In the genomic region with DNA sequence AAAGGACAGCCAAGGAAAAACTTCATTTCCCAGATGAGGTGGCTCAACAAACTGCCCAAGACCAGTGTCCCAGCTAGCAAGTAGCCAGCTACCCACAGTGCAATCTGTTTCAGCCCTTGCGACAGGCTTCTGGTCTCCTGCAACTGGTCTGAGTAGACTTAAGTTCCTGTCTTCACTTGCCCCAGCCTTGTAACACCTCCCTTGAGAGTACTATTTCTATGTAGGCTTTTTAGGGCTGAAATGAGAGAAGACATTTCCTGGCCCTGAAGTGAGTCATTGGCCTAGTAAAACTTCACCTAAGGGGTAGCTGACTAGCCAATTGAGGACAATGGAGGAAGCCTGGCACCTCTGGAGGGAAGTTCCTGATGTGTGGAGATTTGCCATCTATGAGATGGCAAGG, we compare ENCODE assay signal across 9 cellular contexts.
A peak's percentile ranks its signal among the peaks of the same experiment; 100 is the strongest.
DNase-seq lines count a peak whose midpoint lies in the region; ATAC-seq, FAIRE-seq and TF ChIP-seq lines count a peak whose summit lies in the region.
"Had no signal": no experiment of that assay in that cellular context is flagged by ENCODE, and none has a peak within 500 bp of the region (broad histone marks: within the 10 kb centered on the region; RNA-seq: fewer than 3 reads in every experiment).

No MANE protein-coding gene starts in this region.

- 100% methylated on average over 1 of the region's 1 CpG for WGBS in endodermal cell (ENCODE audit: insufficient coverage in 1 of 2, insufficient read length in 1 of 2), 2 experiments

- no peaks in the 10 kb centered on the region for H3K4me1 Mint-ChIP-seq in endodermal cell

- H4K20me1 ChIP-seq in Loucy (ENCODE audit: insufficient read depth, low read length, poor library complexity, severe bottlenecking) (no peaks in the 10 kb centered on the region), keratinocyte (ENCODE audit: control insufficient read depth, extremely low read depth, insufficient read depth, low read length) (no peaks in the 10 kb centered on the region)

- no peak overlapping the region for H3K4me3 Mint-ChIP-seq in endodermal cell
- H3K4me3 Mint-ChIP-seq: activated naive CD8-positive, alpha-beta T cell had no signal

- no peaks in the 10 kb centered on the region for H3K9me1 ChIP-seq in keratinocyte (ENCODE audit: control insufficient read depth, extremely low read depth, insufficient read depth, low read length)

- no peaks in the 10 kb centered on the region for H3K36me3 Mint-ChIP-seq in endodermal cell (ENCODE audit: low read depth)

- H3K9ac ChIP-seq in Loucy (ENCODE audit: low read depth, low read length, poor library complexity, severe bottlenecking) (peak overlapping the region; percentile 2), keratinocyte (ENCODE audit: control insufficient read depth, extremely low read depth, insufficient read depth, low read length) (peak overlapping the region; percentile 44), endodermal cell (ENCODE audit: extremely low read depth, low read length, poor library complexity, severe bottlenecking) (no peak overlapping the region)

- H3K4me2 ChIP-seq in Loucy (ENCODE audit: low read depth, low read length, poor library complexity, severe bottlenecking) (peak overlapping the region; percentile 26), keratinocyte (ENCODE audit: control insufficient read depth, extremely low read depth, insufficient read depth, low read depth, low read length) (peak overlapping the region; percentile 84)

- H3K4me3 ChIP-seq in HFF-Myc (replicated peaks; ENCODE audit: low read depth, low read length) (no peak overlapping the region), Loucy (ENCODE audit: low read length, poor library complexity, severe bottlenecking) (peak overlapping the region; percentile 7), keratinocyte (ENCODE audit: control insufficient read depth in 2 of 3, extremely low read depth in 1 of 3, insufficient read depth in 2 of 3, low read depth in 1 of 3, low read length in 3 of 3) (peak overlapping the region in 1 of 3 experiments; percentile 13), endodermal cell (ENCODE audit: low read length) (no peak overlapping the region)

- TF ChIP-seq CTCF in HFF-Myc (IDR thresholded peaks at IDR 0.05; ENCODE audit: low read depth, low read length, missing control alignments) (no peak), Loucy (conservative IDR thresholded peaks at IDR 0.05; ENCODE audit: low read length) (no peak), keratinocyte (optimal IDR thresholded peaks at IDR 0.05 in 1 of 3, IDR thresholded peaks at IDR 0.05 in 1 of 3, conservative IDR thresholded peaks at IDR 0.05 in 1 of 3; ENCODE audit: extremely low read depth in 1 of 3, insufficient read depth in 2 of 3, low read length in 3 of 3) (no peak), endodermal cell (conservative IDR thresholded peaks at IDR 0.05) (no peak)

- H3F3A ChIP-seq in Loucy (ENCODE audit: low read depth), result no peaks in the 10 kb centered on the region

- H3K27me3 ChIP-seq in Loucy (ENCODE audit: insufficient read depth, low read length, poor library complexity, severe bottlenecking) (no peaks in the 10 kb centered on the region), keratinocyte (ENCODE audit: control insufficient read depth, extremely low read depth, insufficient read depth, low read length) (no peaks in the 10 kb centered on the region), endodermal cell (ENCODE audit: control insufficient read depth, insufficient read depth, low read length, poor library complexity, severe bottlenecking) (no peaks in the 10 kb centered on the region)

- no peaks in the 10 kb centered on the region for H3K27me3 Mint-ChIP-seq in endodermal cell (ENCODE audit: insufficient read depth)
- H3K27me3 Mint-ChIP-seq: activated naive CD8-positive, alpha-beta T cell had no signal

- peak; percentile 98 for FAIRE-seq in keratinocyte (lab: Jason Lieb, UNC)

- no peaks in the 10 kb centered on the region for H3K9me3 ChIP-seq in Loucy (ENCODE audit: insufficient read depth, low read depth, low read length)
- no peaks in the 10 kb centered on the region for H3K9me3 ChIP-seq in keratinocyte (ENCODE audit: control insufficient read depth, low read depth, low read length)
- no peaks in the 10 kb centered on the region for H3K9me3 ChIP-seq in endodermal cell (ENCODE audit: control insufficient read depth, low read length)

- TF ChIP-seq POLR2A in GM18505 (IDR thresholded peaks at IDR 0.05; ENCODE audit: borderline replicate concordance, extremely low read depth, insufficient read depth, insufficient read length), result no peak

- H3K36me3 ChIP-seq in Loucy (ENCODE audit: insufficient read depth, low read length) (no peaks in the 10 kb centered on the region), keratinocyte (ENCODE audit: control insufficient read depth in 2 of 2, extremely low read depth in 1 of 2, insufficient read depth in 2 of 2, low read length in 2 of 2) (no peaks in the 10 kb centered on the region), endodermal cell (ENCODE audit: control insufficient read depth, insufficient read depth, low read length) (no peaks in the 10 kb centered on the region)

- H3K9me2 ChIP-seq in Loucy (replicated peaks; ENCODE audit: low read depth, low read length), result no peaks in the 10 kb centered on the region

- H3K4me1 ChIP-seq in Loucy (ENCODE audit: insufficient read depth, low read length, poor library complexity, severe bottlenecking) (peaks cover 29% of the 10 kb centered on the region), keratinocyte (ENCODE audit: control insufficient read depth, extremely low read depth, insufficient read depth, low read length) (peaks cover 33% of the 10 kb centered on the region), endodermal cell (ENCODE audit: control insufficient read depth, insufficient read depth, low read length) (no peaks in the 10 kb centered on the region)

- no peaks in the 10 kb centered on the region for H3K9me3 Mint-ChIP-seq in endodermal cell

- DNase-seq in HFF-Myc (ENCODE audit: extremely low read depth, low read depth), result peak; percentile 54
- DNase-seq in keratinocyte (ENCODE audit: low read depth, low spot score), result peak; percentile 77
- no peak for DNase-seq in NCI-H1105 treated with DMSO at 0.1 percent for 48 hours (lab: John Stamatoyannopoulos, UW)
- DNase-seq in D341Med (ENCODE audit: low spot score), result no peak
- DNase-seq in NCI-H446 (lab: John Stamatoyannopoulos, UW), result no peak
- no peak for DNase-seq in endodermal cell

- peak overlapping the region; percentile 86 for H3K27ac ChIP-seq in keratinocyte (ENCODE audit: control insufficient read depth, insufficient read depth, low read length)
- no peak overlapping the region for H3K27ac ChIP-seq in endodermal cell (ENCODE audit: low read depth, low read length)

- peak; percentile 66 for ATAC-seq in GM18505 (IDR thresholded peaks at IDR 0.05; ENCODE audit: unreplicated experiment)

- H3K27ac Mint-ChIP-seq in endodermal cell, result no peak overlapping the region
- H3K27ac Mint-ChIP-seq: activated naive CD8-positive, alpha-beta T cell had no signal

- H3K79me2 ChIP-seq in Loucy (ENCODE audit: insufficient read depth, low read length), result no peaks in the 10 kb centered on the region
- H3K79me2 ChIP-seq in keratinocyte (ENCODE audit: control insufficient read depth, insufficient read depth, low read length), result no peaks in the 10 kb centered on the region

- dilution Hi-C loops in keratinocyte (cut with MboI; ENCODE audit: extremely low pct_ligation_motif_present, low sequenced_read_pairs), result no loop called here

- H2AFZ ChIP-seq in Loucy (ENCODE audit: low read length) (no peak overlapping the region), keratinocyte (ENCODE audit: control insufficient read depth, low read length) (peak overlapping the region; percentile 27)

Comparison
In these comparisons a context has a peak if more than half of its experiments do, and no peak if none do; other contexts are left out.
1. DNase-seq: peak in HFF-Myc (single experiment) and keratinocyte (single experiment); none in NCI-H1105 treated with DMSO at 0.1 percent for 48 hours (single experiment), D341Med (single experiment), NCI-H446 (0 of 2) and endodermal cell (single experiment).